8 cellular contexts compared by ENCODE assay signal in the genomic region with DNA sequence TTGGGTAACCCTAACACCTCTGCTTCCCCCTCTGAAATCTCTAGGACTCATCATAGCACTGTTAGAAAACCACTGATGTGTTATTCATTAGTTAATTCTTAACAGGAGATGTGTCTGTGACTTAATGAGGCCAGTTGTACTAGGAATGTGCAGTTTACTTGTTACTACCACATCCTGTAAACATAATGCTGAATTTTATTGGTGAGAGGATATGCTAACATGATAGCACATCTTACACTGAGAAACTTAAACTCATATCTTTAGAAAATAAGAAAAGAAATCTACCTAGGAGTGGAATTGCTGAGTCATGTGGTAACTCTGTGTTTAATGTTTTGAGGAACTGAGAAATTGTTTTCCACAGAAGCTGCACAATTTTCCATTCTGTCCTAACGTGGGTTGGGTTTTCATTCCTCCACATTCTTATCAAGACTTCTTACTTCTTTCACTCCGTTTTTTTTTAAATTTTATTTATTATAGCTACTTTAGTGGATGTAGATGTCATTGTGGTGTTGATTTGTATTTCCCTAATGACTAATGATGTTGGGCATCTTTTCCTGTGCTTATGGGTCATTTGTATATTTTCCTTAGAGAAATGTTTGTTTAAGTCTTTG. TPM values are rescaled to one million over a fixed set of nuclear protein-coding genes. Genes with fewer than 3 reads are reported as not detected.
A peak's percentile ranks its signal among the peaks of the same experiment; 100 is the strongest.
DNase-seq lines count a peak whose midpoint lies in the region; ATAC-seq and TF ChIP-seq lines count a peak whose summit lies in the region.

No MANE protein-coding gene starts in this region.

- DNase-seq in GM12864 (ENCODE audit: low read depth), result peak; percentile 36
- DNase-seq in medulla oblongata (ENCODE audit: extremely low spot score), result peak; percentile 45
- DNase-seq in neuronal stem cell (ENCODE audit: low spot score), result no peak
- DNase-seq in activated CD4-positive, alpha-beta T cell treated with anti-CD3 and anti-CD28 coated beads, Interleukin-2, amount 50 U/mL, for 4 hours, result no peak
- no peak for DNase-seq in DMS153 treated with DMSO at 0.1 percent for 48 hours (lab: John Stamatoyannopoulos, UW; ENCODE audit: unreplicated experiment)
- DNase-seq in SHP77 (lab: John Stamatoyannopoulos, UW), result no peak

- no peak overlapping the region for H3K4me2 ChIP-seq in neuronal stem cell (ENCODE audit: insufficient read depth, low read length, poor library complexity, severe bottlenecking)

- no peak for TF ChIP-seq CTCF in GM12864 (IDR thresholded peaks at IDR 0.05; ENCODE audit: low read depth, low read length, missing control alignments)

- no peak overlapping the region for H2AFZ ChIP-seq in neuronal stem cell (ENCODE audit: low read length)

- no peak overlapping the region for H3K14ac ChIP-seq in neuronal stem cell (ENCODE audit: low read length)

- no peak overlapping the region for H2BK120ac ChIP-seq in neuronal stem cell (ENCODE audit: low read depth, low read length)

- no peaks in the 10 kb centered on the region for H3K9me3 Mint-ChIP-seq in T-helper 1 cell treated with Interleukin-12 subunit alpha and Interleukin-12 subunit beta and Interleukin-4 antibody, amounts not matched to agents 30 μg/mL and 1 μg/mL, for 36 hours

- H2BK5ac ChIP-seq in neuronal stem cell (ENCODE audit: low read length), result no peak overlapping the region

- peaks cover 3 to 12% of the 10 kb centered on the region in 2 donors for H3K9me3 ChIP-seq in neuronal stem cell (replicated peaks in 1 of 2; ENCODE audit: control insufficient read depth in 2 of 2, insufficient read depth in 1 of 2, low read depth in 1 of 2, low read length in 2 of 2)

- H2AK5ac ChIP-seq in neuronal stem cell (ENCODE audit: low read depth, low read length), result no peak overlapping the region

- no peak overlapping the region for H4K91ac ChIP-seq in neuronal stem cell (ENCODE audit: low read depth, low read length, poor library complexity)

- peak; percentile 37 for ATAC-seq in HG02623 (IDR thresholded peaks at IDR 0.05; ENCODE audit: unreplicated experiment)

- no peaks in the 10 kb centered on the region for H3K4me1 ChIP-seq in neuronal stem cell (ENCODE audit: control insufficient read depth in 2 of 2, insufficient read depth in 1 of 2, low read depth in 1 of 2, low read length in 2 of 2)

- H3K4me3 ChIP-seq in GM12864 (ENCODE audit: low read depth, low read length) (no peak overlapping the region), neuronal stem cell (ENCODE audit: low read length in 2 of 2) (no peak overlapping the region)

- no CpG with 5 or more reads among the region's 2 CpGs for WGBS in neuronal stem cell (ENCODE audit: extremely low coverage in 2 of 2, insufficient read length in 2 of 2, insufficient replicate concordance in 1 of 2), 2 donors

- no peaks in the 10 kb centered on the region for H3K27me3 Mint-ChIP-seq in T-helper 1 cell treated with Interleukin-12 subunit alpha and Interleukin-12 subunit beta and Interleukin-4 antibody, amounts not matched to agents 30 μg/mL and 1 μg/mL, for 36 hours (ENCODE audit: low read depth)

- H3K79me1 ChIP-seq in neuronal stem cell (ENCODE audit: low read depth, low read length), result no peaks in the 10 kb centered on the region

- H3K4me1 Mint-ChIP-seq in T-helper 1 cell treated with Interleukin-12 subunit alpha and Interleukin-12 subunit beta and Interleukin-4 antibody, amounts not matched to agents 30 μg/mL and 1 μg/mL, for 36 hours (ENCODE audit: low read depth), result peaks cover 13% of the 10 kb centered on the region

- no peak overlapping the region for H3K9ac ChIP-seq in neuronal stem cell (ENCODE audit: low read depth, low read length, poor library complexity)

- H3K36me3 ChIP-seq in neuronal stem cell (replicated peaks in 1 of 2; ENCODE audit: control insufficient read depth in 2 of 2, insufficient read depth in 2 of 2, low read length in 2 of 2), result peaks cover 4 to 66% of the 10 kb centered on the region in 2 donors

- no peak overlapping the region for H3K18ac ChIP-seq in neuronal stem cell (ENCODE audit: low read length)

- no peak overlapping the region for H3K23ac ChIP-seq in neuronal stem cell (ENCODE audit: low read depth, low read length, poor library complexity)

- no peaks in the 10 kb centered on the region for H3K27me3 ChIP-seq in neuronal stem cell (ENCODE audit: control insufficient read depth in 3 of 3, insufficient read depth in 3 of 3, low read depth in 1 of 3, low read length in 3 of 3)

- H3K36me3 Mint-ChIP-seq in T-helper 1 cell treated with Interleukin-12 subunit alpha and Interleukin-12 subunit beta and Interleukin-4 antibody, amounts not matched to agents 30 μg/mL and 1 μg/mL, for 36 hours (ENCODE audit: low read depth), result peaks cover 13% of the 10 kb centered on the region

- H3K4ac ChIP-seq in neuronal stem cell (ENCODE audit: low read length), result no peak overlapping the region

- peak overlapping the region; percentile 59 for H3K27ac Mint-ChIP-seq in T-helper 1 cell treated with Interleukin-12 subunit alpha and Interleukin-12 subunit beta and Interleukin-4 antibody, amounts not matched to agents 30 μg/mL and 1 μg/mL, for 36 hours

- no peak overlapping the region for H2BK15ac ChIP-seq in neuronal stem cell (ENCODE audit: low read length)

- no peak overlapping the region for H3K4me3 Mint-ChIP-seq in T-helper 1 cell treated with Interleukin-12 subunit alpha and Interleukin-12 subunit beta and Interleukin-4 antibody, amounts not matched to agents 30 μg/mL and 1 μg/mL, for 36 hours

- no peak overlapping the region for H4K8ac ChIP-seq in neuronal stem cell (ENCODE audit: low read depth, low read length)

- H3K27ac ChIP-seq in neuronal stem cell (replicated peaks; ENCODE audit: low read length), result no peak overlapping the region

- no peak overlapping the region for H2BK12ac ChIP-seq in neuronal stem cell (ENCODE audit: low read length)

RNA-seq across cellular contexts. Expression of gene RNF121, which starts 33.7 kb away (rescaled TPM):
- polyA plus RNA-seq in neuronal stem cell (2013, experiment 1 of 2), result 18.0 TPM
- 17.1 TPM for polyA plus RNA-seq in neuronal stem cell (2013, experiment 2 of 2)

RNA-seq across cellular contexts. Expression of gene XNDC1N, which starts 34.1 kb away (rescaled TPM):
- 3.5 TPM for polyA plus RNA-seq in neuronal stem cell (2013, experiment 1 of 2)
- polyA plus RNA-seq in neuronal stem cell (2013, experiment 2 of 2), result 3.4 TPM

RNA-seq across cellular contexts. Expression of gene IL18BP, which starts 36.2 kb away (rescaled TPM):
- 7.6 TPM for polyA plus RNA-seq in neuronal stem cell (2013, experiment 1 of 2)
- polyA plus RNA-seq in neuronal stem cell (2013, experiment 2 of 2), result 7.4 TPM

Comparison
In these comparisons a context has a peak if more than half of its experiments do, and no peak if none do; other contexts are left out.
1. DNase-seq: peak in GM12864 (single experiment) and medulla oblongata (single experiment); none in neuronal stem cell (single experiment), activated CD4-positive, alpha-beta T cell treated with anti-CD3 and anti-CD28 coated beads, Interleukin-2, amount 50 U/mL, for 4 hours (0 of 2), DMS153 treated with DMSO at 0.1 percent for 48 hours (single experiment) and SHP77 (0 of 2).